ENCODE assay signal across 8 cellular contexts in the genomic region with DNA sequence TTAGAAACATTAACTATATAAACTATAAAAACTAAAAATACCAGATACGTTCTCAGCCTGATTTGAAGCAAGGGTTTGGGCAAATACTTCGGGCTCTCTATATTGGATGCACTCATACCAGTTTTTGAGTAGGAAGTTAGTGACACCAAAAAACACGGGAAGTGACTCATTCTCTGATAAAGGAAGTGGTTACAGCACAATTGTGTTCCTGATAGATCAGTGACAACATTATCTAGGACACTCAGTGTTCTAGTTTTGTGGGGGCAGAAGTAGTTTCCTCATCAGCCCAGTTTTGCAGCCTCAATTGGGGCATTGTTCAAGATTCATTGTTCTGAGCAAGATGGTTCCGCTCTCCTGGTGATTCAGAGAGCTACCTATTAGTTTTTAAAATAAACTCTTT.
DNase-seq lines count a peak whose midpoint lies in the region; ATAC-seq, FAIRE-seq and TF ChIP-seq lines count a peak whose summit lies in the region.

No MANE protein-coding gene starts in this region.

- H3K4me3 ChIP-seq in astrocyte of the spinal cord (ENCODE audit: low read depth, low read length) (no peak overlapping the region), uterus (no peak overlapping the region)

- H3K4me1 ChIP-seq in uterus = no peaks in the 10 kb centered on the region

- TF ChIP-seq POLR2A in uterus (IDR thresholded peaks at IDR 0.05) = no peak

- H3K27me3 ChIP-seq in uterus = no peaks in the 10 kb centered on the region

- no peaks in the 10 kb centered on the region for H3K9me3 ChIP-seq in uterus

- no peaks in the 10 kb centered on the region for H3K36me3 ChIP-seq in uterus

- no peak for TF ChIP-seq CTCF in astrocyte of the spinal cord (IDR thresholded peaks at IDR 0.05; ENCODE audit: low read depth, low read length)
- no peak for TF ChIP-seq CTCF in uterus (IDR thresholded peaks at IDR 0.05)
- no peak for TF ChIP-seq CTCF in omental fat pad (IDR thresholded peaks at IDR 0.05)

- intact Hi-C loops in uterus (cut with DNase I; ENCODE audit: low total_unique reads) = no loop called here

- in situ Hi-C loops in astrocyte of the spinal cord (cut with HindIII; ENCODE audit: low sequenced_read_pairs) = no loop called here

- ATAC-seq in HG02759 (IDR thresholded peaks at IDR 0.05; ENCODE audit: unreplicated experiment) = peak; percentile 87
- ATAC-seq in omental fat pad (ENCODE audit: low FRiP score) = no peak

- peak; percentile 41 for FAIRE-seq in RCC 7860 (lab: Jason Lieb, UNC)

- H3K27ac ChIP-seq in uterus = no peak overlapping the region

- DNase-seq in GDM1 (lab: John Stamatoyannopoulos, UW) = peak; percentile 54
- peak; percentile 51 for DNase-seq in RCC 7860 (ENCODE audit: low spot score)
- peak; percentile 33 for DNase-seq in astrocyte of the spinal cord (ENCODE audit: low read depth, low spot score)
- peak; percentile 22 for DNase-seq in pons (ENCODE audit: low spot score)
- no peak for DNase-seq in NCI-H128 (lab: John Stamatoyannopoulos, UW; ENCODE audit: unreplicated experiment)
- DNase-seq in uterus = no peak
- DNase-seq in omental fat pad (ENCODE audit: low spot score) = no peak

Comparison
In these comparisons a context has a peak if more than half of its experiments do, and no peak if none do; other contexts are left out.
1. DNase-seq: peak in GDM1 (single experiment), RCC 7860 (single experiment), astrocyte of the spinal cord (single experiment) and pons (single experiment); none in NCI-H128 (single experiment), uterus (0 of 2) and omental fat pad (single experiment).